Comparison of ENCODE assay signal across 29 cellular contexts in genomic region chr11:133160754-133161153, GRCh38.
"Had no signal": no experiment of that assay in that cellular context is flagged by ENCODE, and none has a peak within 500 bp of the region (broad histone marks: within the 10 kb centered on the region; RNA-seq: fewer than 3 reads in every experiment).

No MANE protein-coding gene starts in this region.

- H3K27ac Mint-ChIP-seq: dendritic cell treated with granulocyte-macrophage colony-stimulating factor and Interleukin-4, amounts not matched to agents 40 ng/mL and 50 ng/mL, for 4 days; effector memory CD8-positive, alpha-beta T cell; endodermal cell had no signal

- H3K36me3 ChIP-seq: colonic mucosa, esophagus muscularis mucosa, esophagus squamous epithelium, gastrocnemius medialis, gastroesophageal sphincter, heart left ventricle, heart right ventricle had no signal

- H3K4me3 ChIP-seq: colonic mucosa, coronary artery, dorsolateral prefrontal cortex, esophagus muscularis mucosa, esophagus squamous epithelium, gastrocnemius medialis, gastroesophageal sphincter, heart left ventricle, heart right ventricle had no signal

- FAIRE-seq: colon, endometrium, endothelial cell of umbilical vein, frontal cortex had no signal

- ATAC-seq: effector memory CD8-positive, alpha-beta T cell; esophagus mucosa; foreskin keratinocyte; gastrocnemius medialis; gastroesophageal sphincter; heart left ventricle; heart right ventricle had no signal

- H3K27me3 ChIP-seq: colonic mucosa, foreskin keratinocyte had no signal

- H3K27ac ChIP-seq: colonic mucosa, coronary artery, dorsolateral prefrontal cortex, epithelial cell of prostate, esophagus muscularis mucosa, esophagus squamous epithelium, foreskin keratinocyte, gastrocnemius medialis, gastroesophageal sphincter, heart left ventricle, heart right ventricle had no signal

- H3K4me1 ChIP-seq: colonic mucosa, foreskin keratinocyte, gastrocnemius medialis had no signal

- H3K9me3 Mint-ChIP-seq: dendritic cell treated with granulocyte-macrophage colony-stimulating factor and Interleukin-4, amounts not matched to agents 40 ng/mL and 50 ng/mL, for 4 days; endodermal cell had no signal

- DNase-seq: colonic mucosa; cortex of kidney; dermis blood vessel endothelial cell; dorsolateral prefrontal cortex; effector CD4-positive, alpha-beta T cell; effector CD8-positive, alpha-beta T cell; effector memory CD4-positive, alpha-beta T cell; effector memory CD8-positive, alpha-beta T cell; endodermal cell; erythroblast; esophagus squamous epithelium; foreskin fibroblast; foreskin keratinocyte; foreskin melanocyte; gastrocnemius medialis; glutamatergic neuron; head of caudate nucleus; heart left ventricle; heart right ventricle had no signal

- H3K9me3 ChIP-seq: colonic mucosa, esophagus muscularis mucosa, esophagus squamous epithelium, gastrocnemius medialis, gastroesophageal sphincter, heart left ventricle, heart right ventricle had no signal

- H3K4me3 Mint-ChIP-seq: dendritic cell treated with granulocyte-macrophage colony-stimulating factor and Interleukin-4, amounts not matched to agents 40 ng/mL and 50 ng/mL, for 4 days; effector memory CD8-positive, alpha-beta T cell; endodermal cell had no signal
